In the genomic region with DNA sequence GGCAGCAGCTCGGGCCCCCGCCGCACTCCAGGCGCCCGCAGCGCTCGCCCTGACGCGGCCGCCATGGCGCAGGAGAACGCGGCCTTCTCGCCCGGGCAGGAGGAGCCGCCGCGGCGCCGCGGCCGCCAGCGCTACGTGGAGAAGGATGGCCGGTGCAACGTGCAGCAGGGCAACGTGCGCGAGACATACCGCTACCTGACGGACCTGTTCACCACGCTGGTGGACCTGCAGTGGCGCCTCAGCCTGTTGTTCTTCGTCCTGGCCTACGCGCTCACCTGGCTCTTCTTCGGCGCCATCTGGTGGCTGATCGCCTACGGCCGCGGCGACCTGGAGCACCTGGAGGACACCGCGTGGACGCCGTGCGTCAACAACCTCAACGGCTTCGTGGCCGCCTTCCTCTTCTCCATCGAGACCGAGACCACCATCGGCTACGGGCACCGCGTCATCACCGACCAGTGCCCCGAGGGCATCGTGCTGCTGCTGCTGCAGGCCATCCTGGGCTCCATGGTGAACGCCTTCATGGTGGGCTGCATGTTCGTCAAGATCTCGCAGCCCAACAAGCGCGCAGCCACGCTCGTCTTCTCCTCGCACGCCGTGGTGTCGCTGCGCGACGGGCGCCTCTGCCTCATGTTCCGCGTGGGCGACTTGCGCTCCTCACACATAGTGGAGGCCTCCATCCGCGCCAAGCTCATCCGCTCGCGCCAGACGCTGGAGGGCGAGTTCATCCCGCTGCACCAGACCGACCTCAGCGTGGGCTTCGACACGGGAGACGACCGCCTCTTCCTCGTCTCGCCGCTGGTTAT, we compare ENCODE assay signal across 8 cellular contexts. TPM values are rescaled to one million over a fixed set of nuclear protein-coding genes. Genes with fewer than 3 reads are reported as not detected.
A peak's percentile ranks its signal among the peaks of the same experiment; 100 is the strongest.
DNase-seq lines count a peak whose midpoint lies in the region; ATAC-seq lines count a peak whose summit lies in the region.

No MANE protein-coding gene starts in this region.

- peak overlapping the region; percentile 20 for H3K4me3 ChIP-seq in effector memory CD4-positive, alpha-beta T cell (ENCODE audit: insufficient read depth, low read depth, low read length, poor library complexity, severe bottlenecking)
- H3K4me3 ChIP-seq in mononuclear cell (ENCODE audit: low read length): peak overlapping the region; percentile 19

- ATAC-seq in GM21825 (IDR thresholded peaks at IDR 0.05; ENCODE audit: unreplicated experiment): no peak

- H3K27me3 ChIP-seq in effector memory CD4-positive, alpha-beta T cell (replicated peaks; ENCODE audit: control insufficient read depth, insufficient read depth, low read length, poor library complexity, severe bottlenecking): peaks cover 13% of the 10 kb centered on the region
- H3K27me3 ChIP-seq in mononuclear cell (ENCODE audit: insufficient read depth, low read length): peaks cover 43% of the 10 kb centered on the region

- H3K9me3 ChIP-seq in effector memory CD4-positive, alpha-beta T cell (ENCODE audit: control insufficient read depth, low read length): no peaks in the 10 kb centered on the region
- H3K9me3 ChIP-seq in mononuclear cell (ENCODE audit: low read depth, low read length): no peaks in the 10 kb centered on the region

- H3K36me3 ChIP-seq in effector memory CD4-positive, alpha-beta T cell (ENCODE audit: control insufficient read depth, insufficient read depth, low read length): peaks cover 17% of the 10 kb centered on the region

- H3K4me1 ChIP-seq in effector memory CD4-positive, alpha-beta T cell (ENCODE audit: control insufficient read depth, insufficient read depth, low read length, poor library complexity, severe bottlenecking): peaks cover 10% of the 10 kb centered on the region
- H3K4me1 ChIP-seq in mononuclear cell (ENCODE audit: insufficient read depth, low read length): peaks cover 10% of the 10 kb centered on the region

- no peak overlapping the region for H3K27ac ChIP-seq in effector memory CD4-positive, alpha-beta T cell (ENCODE audit: insufficient read depth, low read length, poor library complexity, severe bottlenecking)

- DNase-seq in SIG-M5 treated with dmso at 0.1 percent for 504 hours (lab: John Stamatoyannopoulos, UW; ENCODE audit: unreplicated experiment) (peak; percentile 33), SIG-M5 (lab: John Stamatoyannopoulos, UW) (no peak), NCI-H1930 (lab: John Stamatoyannopoulos, UW) (peak; percentile 74 to 79)
- peak; percentile 87 for DNase-seq in activated CD8-positive, alpha-beta memory T cell treated with anti-CD3 and anti-CD28 coated beads for 24 hours
- DNase-seq in effector memory CD4-positive, alpha-beta T cell: peak; percentile 53 to 55 (median 55)
- peak; percentile 43 to 56 for DNase-seq in stimulated activated CD8-positive, alpha-beta memory T cell treated with anti-CD3 and anti-CD28 coated beads, Interleukin-7, amount 100 ng/mL, for 1 hour (ENCODE audit: low read depth in 2 of 2)

RNA-seq across cellular contexts. Expression of a gene that starts 2.8 kb away (rescaled TPM):
- total RNA-seq in mononuclear cell: not detected

RNA-seq across cellular contexts. Expression of a gene that starts 14.2 kb away (rescaled TPM):
- not detected for total RNA-seq in mononuclear cell

RNA-seq across cellular contexts. Expression of a gene that starts 14.2 kb away (rescaled TPM):
- 12.9 TPM for total RNA-seq in mononuclear cell

RNA-seq across cellular contexts. Expression of a gene that starts 31.4 kb away (rescaled TPM):
- 0.10 TPM for total RNA-seq in mononuclear cell

RNA-seq across cellular contexts. Expression of a gene that starts 52.4 kb away (rescaled TPM):
- 1.6 TPM for total RNA-seq in mononuclear cell
